31 cellular contexts compared by ENCODE assay signal in genomic region chr5:94308442-94308841, GRCh38.
"Had no signal": no experiment of that assay in that cellular context is flagged by ENCODE, and none has a peak within 500 bp of the region (broad histone marks: within the 10 kb centered on the region; RNA-seq: fewer than 3 reads in every experiment).

No MANE protein-coding gene starts in this region.

- H3K27me3 Mint-ChIP-seq: activated B cell treated with CpG ODN at 0.5 μM for 24 hours; activated CD4-positive, alpha-beta memory T cell treated with anti-CD3 and anti-CD28 coated beads for 36 hours; activated CD8-positive, alpha-beta memory T cell treated with anti-CD3 and anti-CD28 coated beads, Interleukin-2, amount 10 ng/mL, durations not matched to agents 7 days and 5 days; activated naive CD4-positive, alpha-beta T cell treated with anti-CD3 and anti-CD28 coated beads, Interleukin-2, amount 10 ng/mL, durations not matched to agents 7 days and 5 days; activated T-cell treated with anti-CD3 and anti-CD28 coated beads, Interleukin-2, amount 50 U/mL, for 24 hours; brain; central memory CD8-positive, alpha-beta T cell; dendritic cell treated with granulocyte-macrophage colony-stimulating factor and Interleukin-4, amounts not matched to agents 40 ng/mL and 50 ng/mL, for 4 days had no signal

- H3K27ac Mint-ChIP-seq: activated B cell treated with CpG ODN at 0.5 μM for 24 hours; activated CD4-positive, alpha-beta memory T cell treated with anti-CD3 and anti-CD28 coated beads for 36 hours; activated CD4-positive, alpha-beta T cell treated with anti-CD3 and anti-CD28 coated beads, Interleukin-2, amount 10 ng/mL, durations not matched to agents 24 days and 14 days; activated CD8-positive, alpha-beta memory T cell treated with anti-CD3 and anti-CD28 coated beads, Interleukin-2, amount 10 ng/mL, durations not matched to agents 7 days and 5 days; activated CD8-positive, alpha-beta T cell treated with anti-CD3 and anti-CD28 coated beads, Interleukin-2, amount 10 ng/mL, durations not matched to agents 7 days and 5 days; activated naive CD4-positive, alpha-beta T cell treated with anti-CD3 and anti-CD28 coated beads, Interleukin-2, amount 10 ng/mL, durations not matched to agents 7 days and 5 days; activated naive CD4-positive, alpha-beta T cell treated with anti-CD3 and anti-CD28 coated beads, Interleukin-2, amount 50 U/mL, for 72 hours; activated naive CD8-positive, alpha-beta T cell treated with anti-CD3 and anti-CD28 coated beads, Interleukin-2, amount 10 ng/mL, durations not matched to agents 7 days and 5 days; activated T-cell treated with anti-CD3 and anti-CD28 coated beads, Interleukin-2, amount 50 U/mL, for 24 hours; activated T-cell treated with anti-CD3 and anti-CD28 coated beads, Interleukin-2, amount 50 U/mL, for 72 hours; dendritic cell treated with granulocyte-macrophage colony-stimulating factor and Interleukin-4, amounts not matched to agents 40 ng/mL and 50 ng/mL, for 4 days; endodermal cell; T-helper 1 cell treated with Interleukin-12 subunit alpha and Interleukin-12 subunit beta and Interleukin-4 antibody, amounts not matched to agents 30 μg/mL and 1 μg/mL, for 36 hours had no signal

- H3K27ac ChIP-seq: ascending aorta, breast epithelium, coronary artery, dorsolateral prefrontal cortex, esophagus muscularis mucosa, gastroesophageal sphincter, heart right ventricle, hepatocyte, WERI-Rb-1 had no signal

- ATAC-seq: activated CD4-positive, CD25-positive, alpha-beta regulatory T cell treated with anti-CD3 and anti-CD28 coated beads, Interleukin-2, amount 50 U/mL, for 24 hours; activated CD8-positive, alpha-beta memory T cell treated with anti-CD3 and anti-CD28 coated beads, Interleukin-2, amount 10 ng/mL, durations not matched to agents 7 days and 5 days; activated CD8-positive, alpha-beta T cell treated with anti-CD3 and anti-CD28 coated beads, Interleukin-2, amount 10 ng/mL, durations not matched to agents 7 days and 5 days; activated naive CD4-positive, alpha-beta T cell treated with anti-CD3 and anti-CD28 coated beads, Interleukin-2, amount 50 U/mL, for 72 hours; activated T-cell treated with anti-CD3 and anti-CD28 coated beads, Interleukin-2, amount 50 U/mL, for 72 hours; gastroesophageal sphincter; heart right ventricle had no signal

- H3K4me1 ChIP-seq: ascending aorta, breast epithelium, esophagus muscularis mucosa, gastroesophageal sphincter, heart right ventricle had no signal

- H3K36me3 Mint-ChIP-seq: activated CD4-positive, alpha-beta memory T cell treated with anti-CD3 and anti-CD28 coated beads for 36 hours; activated CD8-positive, alpha-beta memory T cell treated with anti-CD3 and anti-CD28 coated beads, Interleukin-2, amount 10 ng/mL, durations not matched to agents 7 days and 5 days; activated naive CD4-positive, alpha-beta T cell treated with anti-CD3 and anti-CD28 coated beads, Interleukin-2, amount 10 ng/mL, durations not matched to agents 7 days and 5 days; activated naive CD4-positive, alpha-beta T cell treated with anti-CD3 and anti-CD28 coated beads, Interleukin-2, amount 50 U/mL, for 72 hours; activated naive CD8-positive, alpha-beta T cell treated with anti-CD3 and anti-CD28 coated beads, Interleukin-2, amount 10 ng/mL, durations not matched to agents 7 days and 5 days; brain had no signal

- H3K9me3 ChIP-seq: ascending aorta, breast epithelium, esophagus muscularis mucosa, gastroesophageal sphincter, heart right ventricle had no signal

- H3K27me3 ChIP-seq: ascending aorta, breast epithelium, dorsolateral prefrontal cortex, esophagus muscularis mucosa, gastroesophageal sphincter, heart right ventricle, hepatocyte had no signal

- H3K4me3 ChIP-seq: ascending aorta, breast epithelium, coronary artery, dorsolateral prefrontal cortex, esophagus muscularis mucosa, gastroesophageal sphincter, heart right ventricle, hepatocyte had no signal

- DNase-seq: activated B cell treated with CpG ODN at 0.5 μM for 24 hours; activated CD4-positive, alpha-beta memory T cell treated with anti-CD3 and anti-CD28 coated beads for 36 hours; activated CD4-positive, alpha-beta T cell treated with anti-CD3 and anti-CD28 coated beads, Interleukin-2, amount 10 ng/mL, durations not matched to agents 24 days and 14 days; activated CD8-positive, alpha-beta memory T cell treated with anti-CD3 and anti-CD28 coated beads, Interleukin-2, amount 10 ng/mL, durations not matched to agents 7 days and 5 days; activated CD8-positive, alpha-beta memory T cell treated with anti-CD3 and anti-CD28 coated beads, Interleukin-2, amount 50 U/mL, for 4 hours; activated CD8-positive, alpha-beta T cell treated with anti-CD3 and anti-CD28 coated beads, Interleukin-2, amount 10 ng/mL, durations not matched to agents 7 days and 5 days; activated gamma-delta T cell; activated naive CD4-positive, alpha-beta T cell; activated naive CD4-positive, alpha-beta T cell treated with anti-CD3 and anti-CD28 coated beads, Interleukin-2, amount 10 ng/mL, durations not matched to agents 7 days and 5 days; activated naive CD8-positive, alpha-beta T cell treated with anti-CD3 and anti-CD28 coated beads, Interleukin-2, amount 10 ng/mL, durations not matched to agents 7 days and 5 days; activated T-cell treated with anti-CD3 and anti-CD28 coated beads, Interleukin-2, amount 50 U/mL, for 24 hours; activated T-cell treated with anti-CD3 and anti-CD28 coated beads, Interleukin-2, amount 50 U/mL, for 72 hours; dorsolateral prefrontal cortex; effector memory CD4-positive, alpha-beta T cell; endodermal cell; erythroblast; heart right ventricle; T1000; WERI-Rb-1 had no signal

- H3K9me3 Mint-ChIP-seq: activated B cell treated with CpG ODN at 0.5 μM for 24 hours; activated CD4-positive, alpha-beta memory T cell treated with anti-CD3 and anti-CD28 coated beads for 36 hours; activated CD4-positive, alpha-beta T cell treated with anti-CD3 and anti-CD28 coated beads, Interleukin-2, amount 10 ng/mL, durations not matched to agents 24 days and 14 days; activated naive CD4-positive, alpha-beta T cell treated with anti-CD3 and anti-CD28 coated beads, Interleukin-2, amount 10 ng/mL, durations not matched to agents 7 days and 5 days; activated naive CD4-positive, alpha-beta T cell treated with anti-CD3 and anti-CD28 coated beads, Interleukin-2, amount 50 U/mL, for 72 hours; activated naive CD8-positive, alpha-beta T cell treated with anti-CD3 and anti-CD28 coated beads, Interleukin-2, amount 10 ng/mL, durations not matched to agents 7 days and 5 days; activated T-cell treated with anti-CD3 and anti-CD28 coated beads, Interleukin-2, amount 50 U/mL, for 24 hours; activated T-cell treated with anti-CD3 and anti-CD28 coated beads, Interleukin-2, amount 50 U/mL, for 72 hours; brain; central memory CD8-positive, alpha-beta T cell; dendritic cell treated with granulocyte-macrophage colony-stimulating factor and Interleukin-4, amounts not matched to agents 40 ng/mL and 50 ng/mL, for 4 days; endodermal cell; T-helper 1 cell treated with Interleukin-12 subunit alpha and Interleukin-12 subunit beta and Interleukin-4 antibody, amounts not matched to agents 30 μg/mL and 1 μg/mL, for 36 hours had no signal

- H3K36me3 ChIP-seq: ascending aorta, breast epithelium, esophagus muscularis mucosa, gastroesophageal sphincter, heart right ventricle, WERI-Rb-1 had no signal

- H3K4me1 Mint-ChIP-seq: activated B cell treated with CpG ODN at 0.5 μM for 24 hours; activated CD4-positive, alpha-beta T cell treated with anti-CD3 and anti-CD28 coated beads, Interleukin-2, amount 10 ng/mL, durations not matched to agents 24 days and 14 days; activated CD8-positive, alpha-beta memory T cell treated with anti-CD3 and anti-CD28 coated beads, Interleukin-2, amount 10 ng/mL, durations not matched to agents 7 days and 5 days; activated naive CD4-positive, alpha-beta T cell treated with anti-CD3 and anti-CD28 coated beads, Interleukin-2, amount 10 ng/mL, durations not matched to agents 7 days and 5 days; activated naive CD8-positive, alpha-beta T cell treated with anti-CD3 and anti-CD28 coated beads, Interleukin-2, amount 10 ng/mL, durations not matched to agents 7 days and 5 days; central memory CD8-positive, alpha-beta T cell had no signal

- H3K4me3 Mint-ChIP-seq: activated B cell treated with CpG ODN at 0.5 μM for 24 hours; activated CD4-positive, alpha-beta memory T cell treated with anti-CD3 and anti-CD28 coated beads for 36 hours; activated CD4-positive, alpha-beta T cell treated with anti-CD3 and anti-CD28 coated beads, Interleukin-2, amount 10 ng/mL, durations not matched to agents 24 days and 14 days; activated CD8-positive, alpha-beta memory T cell treated with anti-CD3 and anti-CD28 coated beads, Interleukin-2, amount 10 ng/mL, durations not matched to agents 7 days and 5 days; activated CD8-positive, alpha-beta T cell treated with anti-CD3 and anti-CD28 coated beads, Interleukin-2, amount 10 ng/mL, durations not matched to agents 7 days and 5 days; activated naive CD4-positive, alpha-beta T cell treated with anti-CD3 and anti-CD28 coated beads, Interleukin-2, amount 10 ng/mL, durations not matched to agents 7 days and 5 days; activated naive CD8-positive, alpha-beta T cell treated with anti-CD3 and anti-CD28 coated beads, Interleukin-2, amount 10 ng/mL, durations not matched to agents 7 days and 5 days; activated T-cell treated with anti-CD3 and anti-CD28 coated beads, Interleukin-2, amount 50 U/mL, for 24 hours; activated T-cell treated with anti-CD3 and anti-CD28 coated beads, Interleukin-2, amount 50 U/mL, for 72 hours; brain; central memory CD8-positive, alpha-beta T cell; dendritic cell treated with granulocyte-macrophage colony-stimulating factor and Interleukin-4, amounts not matched to agents 40 ng/mL and 50 ng/mL, for 4 days; endodermal cell; T-helper 1 cell treated with Interleukin-12 subunit alpha and Interleukin-12 subunit beta and Interleukin-4 antibody, amounts not matched to agents 30 μg/mL and 1 μg/mL, for 36 hours had no signal
